9 cellular contexts compared by ENCODE assay signal in genomic region chr2:25228848-25229674, GRCh38.
DNase-seq lines count a peak whose midpoint lies in the region; ATAC-seq and TF ChIP-seq lines count a peak whose summit lies in the region.
"Had no signal": no experiment of that assay in that cellular context is flagged by ENCODE, and none has a peak within 500 bp of the region (broad histone marks: within the 10 kb centered on the region; RNA-seq: fewer than 3 reads in every experiment).

No MANE protein-coding gene starts in this region.

- no peaks in the 10 kb centered on the region for H3K27me3 ChIP-seq in PC-9 (ENCODE audit: insufficient read depth, low read depth)

- CTCF ChIA-PET in PC-9 (lab: Charles Lee), result interaction anchor here (0.6 kb wide), 1 partner anchor 64 kb away, joined by 4 read pairs; no protein-coding TSS in a partner anchor

- POLR2A ChIA-PET in PC-9 (lab: Charles Lee; ENCODE audit: unreplicated experiment), result interaction anchor here (0.6 kb wide), 2 partner anchors 284 to 593 kb away, joined by 5 to 10 read pairs; no protein-coding TSS in a partner anchor

- intact Hi-C loops in PC-9 (cut with micrococcal nuclease; ENCODE audit: unreplicated experiment), result loop anchor here (10.0 kb wide), 1 partner anchor 296 kb away; no protein-coding TSS in a partner anchor

- H3F3A ChIP-seq in PC-9 (ENCODE audit: insufficient read depth, low read depth), result peaks cover 4% of the 10 kb centered on the region; the same call in 1 of the 2 replicates

- no peaks in the 10 kb centered on the region for H3K79me2 ChIP-seq in PC-9 (ENCODE audit: low read depth)

- H3K4me1 ChIP-seq in PC-9 (replicated peaks; ENCODE audit: insufficient read depth), result 0 out of 2 replicates have a peak, but pooled peaks cover 6% of the 10 kb centered on the region

- peaks cover 23% of the 10 kb centered on the region for H3K4me1 Mint-ChIP-seq in activated naive CD8-positive, alpha-beta T cell treated with anti-CD3 and anti-CD28 coated beads for 36 hours
- H3K4me1 Mint-ChIP-seq in activated naive CD8-positive, alpha-beta T cell treated with anti-CD3 and anti-CD28 coated beads, Interleukin-2, amount 50 U/mL, for 24 hours, result peaks cover 21% of the 10 kb centered on the region

- H4K20me1 ChIP-seq in PC-9 (ENCODE audit: insufficient read depth), result no peaks in the 10 kb centered on the region

- no peak overlapping the region for H2AFZ ChIP-seq in PC-9

- no peak for ATAC-seq in activated naive CD8-positive, alpha-beta T cell treated with anti-CD3 and anti-CD28 coated beads, Interleukin-2, amount 50 U/mL, for 24 hours
- no peak for ATAC-seq in GM21423 (IDR thresholded peaks at IDR 0.05; ENCODE audit: unreplicated experiment)

- peak overlapping the region; percentile 54 for H3K4me2 ChIP-seq in PC-9

- no peak overlapping the region for H3K4me3 ChIP-seq in PC-9
- H3K4me3 ChIP-seq: skin epidermis had no signal

- H3K36me3 Mint-ChIP-seq in activated naive CD8-positive, alpha-beta T cell treated with anti-CD3 and anti-CD28 coated beads for 36 hours, result peaks cover 11% of the 10 kb centered on the region
- peaks cover 10% of the 10 kb centered on the region for H3K36me3 Mint-ChIP-seq in activated naive CD8-positive, alpha-beta T cell treated with anti-CD3 and anti-CD28 coated beads, Interleukin-2, amount 50 U/mL, for 24 hours (ENCODE audit: low read depth)

- H3K9me2 ChIP-seq in PC-9 (ENCODE audit: insufficient read depth), result no peaks in the 10 kb centered on the region

- H3K9me3 ChIP-seq in PC-9 (ENCODE audit: insufficient read depth, low read depth), result no peaks in the 10 kb centered on the region

- no peaks in the 10 kb centered on the region for H3K27me3 Mint-ChIP-seq in activated naive CD8-positive, alpha-beta T cell treated with anti-CD3 and anti-CD28 coated beads for 36 hours
- H3K27me3 Mint-ChIP-seq in activated naive CD8-positive, alpha-beta T cell treated with anti-CD3 and anti-CD28 coated beads, Interleukin-2, amount 50 U/mL, for 24 hours, result no peaks in the 10 kb centered on the region

- DNase-seq in activated naive CD8-positive, alpha-beta T cell treated with anti-CD3 and anti-CD28 coated beads for 36 hours, result peak; percentile 42
- DNase-seq in activated naive CD8-positive, alpha-beta T cell treated with anti-CD3 and anti-CD28 coated beads, Interleukin-2, amount 50 U/mL, for 24 hours, result no peak
- DNase-seq in Kasumi-1 (lab: John Stamatoyannopoulos, UW) (peak; percentile 82 to 87), PC-9 (peak; percentile 61 to 66), T47D (ENCODE audit: low read depth in 1 of 2, low spot score in 1 of 2) (peak; percentile 77 to 84), iPS-NIHi7 (ENCODE audit: extremely low spot score) (peak; percentile 90), smooth muscle cell of the brain vasculature (ENCODE audit: low read depth, low spot score) (peak; percentile 52)

- in situ Hi-C loops in T47D (cut with HindIII; ENCODE audit: low pct_unique_long_range_greater_than_20kb, low sequenced_read_pairs), result no loop called here

- no peak overlapping the region for H3K27ac ChIP-seq in PC-9

- H3K9me3 Mint-ChIP-seq in activated naive CD8-positive, alpha-beta T cell treated with anti-CD3 and anti-CD28 coated beads for 36 hours, result no peaks in the 10 kb centered on the region
- no peaks in the 10 kb centered on the region for H3K9me3 Mint-ChIP-seq in activated naive CD8-positive, alpha-beta T cell treated with anti-CD3 and anti-CD28 coated beads, Interleukin-2, amount 50 U/mL, for 24 hours

- BruUV-seq in PC-9 (replicated peaks; lab: Mats Ljungman, UMichigan), result no TSS peak

- no peaks in the 10 kb centered on the region for H3K36me3 ChIP-seq in PC-9 (ENCODE audit: low read depth)

- H3K4me3 Mint-ChIP-seq in activated naive CD8-positive, alpha-beta T cell treated with anti-CD3 and anti-CD28 coated beads for 36 hours, result no peak overlapping the region
- H3K4me3 Mint-ChIP-seq in activated naive CD8-positive, alpha-beta T cell treated with anti-CD3 and anti-CD28 coated beads, Interleukin-2, amount 50 U/mL, for 24 hours, result no peak overlapping the region

- peak; percentile 86 for TF ChIP-seq CTCF in PC-9 (conservative IDR thresholded peaks at IDR 0.05)

- H3K27ac Mint-ChIP-seq in activated naive CD8-positive, alpha-beta T cell treated with anti-CD3 and anti-CD28 coated beads for 36 hours, result peak overlapping the region; percentile 58
- no peak overlapping the region for H3K27ac Mint-ChIP-seq in activated naive CD8-positive, alpha-beta T cell treated with anti-CD3 and anti-CD28 coated beads, Interleukin-2, amount 50 U/mL, for 24 hours
